In genomic region chr6:108187519-108187918, GRCh38 we compare ENCODE assay signal across 38 cellular contexts. TPM values are rescaled to one million over a fixed set of nuclear protein-coding genes. Genes with fewer than 3 reads are reported as not detected.
"Had no signal": no experiment of that assay in that cellular context is flagged by ENCODE, and none has a peak within 500 bp of the region (broad histone marks: within the 10 kb centered on the region; RNA-seq: fewer than 3 reads in every experiment).

No MANE protein-coding gene starts in this region.

- H3K9me3 Mint-ChIP-seq: activated B cell treated with CpG ODN at 0.5 μM for 24 hours; activated naive CD4-positive, alpha-beta T cell treated with anti-CD3 and anti-CD28 coated beads for 36 hours; activated naive CD4-positive, alpha-beta T cell treated with anti-CD3 and anti-CD28 coated beads, Interleukin-2, amount 50 U/mL, for 24 hours; activated naive CD8-positive, alpha-beta T cell treated with anti-CD3 and anti-CD28 coated beads for 36 hours; activated naive CD8-positive, alpha-beta T cell treated with anti-CD3 and anti-CD28 coated beads, Interleukin-2, amount 50 U/mL, for 24 hours; activated T-helper 1 cell treated with anti-CD3 and anti-CD28 coated beads, Interleukin-12 subunit alpha, Interleukin-12 subunit beta, Interleukin-2, Interleukin-4 antibody, amounts not matched to agents 30 ng/mL and 10 ng/mL and 1 ng/mL, durations not matched to agents 14 hours and 24 hours and 36 hours; activated T-helper 2 cell treated with anti-CD3 and anti-CD28 coated beads, Interferon-gamma antibody, Interleukin-2, Interleukin-4, amounts not matched to agents 10 μg/mL and 5 μg/mL and 100 μg/mL, durations not matched to agents 14 hours and 24 hours and 36 hours; effector memory CD8-positive, alpha-beta T cell; T-helper 1 cell treated with Interleukin-12 subunit alpha and Interleukin-12 subunit beta and Interleukin-4 antibody, amounts not matched to agents 30 μg/mL and 1 μg/mL, for 36 hours; T-helper 2 cell treated with Interferon-gamma antibody and Interleukin-4, amounts not matched to agents 5 μg/mL and 100 μg/mL, for 36 hours had no signal

- ATAC-seq: activated CD4-positive, CD25-positive, alpha-beta regulatory T cell treated with anti-CD3 and anti-CD28 coated beads, Interleukin-2, amount 50 U/mL, for 24 hours; activated naive CD8-positive, alpha-beta T cell treated with anti-CD3 and anti-CD28 coated beads, Interleukin-2, amount 50 U/mL, for 24 hours; body of pancreas; effector memory CD8-positive, alpha-beta T cell; gastroesophageal sphincter; T-cell had no signal

- H3K36me3 Mint-ChIP-seq: activated naive CD4-positive, alpha-beta T cell treated with anti-CD3 and anti-CD28 coated beads, Interleukin-2, amount 50 U/mL, for 24 hours; activated naive CD8-positive, alpha-beta T cell treated with anti-CD3 and anti-CD28 coated beads for 36 hours; T-cell had no signal

- H3K36me3 ChIP-seq: adrenal gland, esophagus muscularis mucosa, gastroesophageal sphincter, WERI-Rb-1 had no signal

- H3K4me1 Mint-ChIP-seq: activated B cell treated with CpG ODN at 0.5 μM for 24 hours; activated naive CD4-positive, alpha-beta T cell treated with anti-CD3 and anti-CD28 coated beads, Interleukin-2, amount 50 U/mL, for 24 hours; activated naive CD8-positive, alpha-beta T cell treated with anti-CD3 and anti-CD28 coated beads for 36 hours; activated naive CD8-positive, alpha-beta T cell treated with anti-CD3 and anti-CD28 coated beads, Interleukin-2, amount 50 U/mL, for 24 hours; T-cell had no signal

- H3K9me3 ChIP-seq: adrenal gland, body of pancreas, esophagus muscularis mucosa, gastroesophageal sphincter had no signal

- H3K27ac Mint-ChIP-seq: activated B cell treated with CpG ODN at 0.5 μM for 24 hours; activated naive CD4-positive, alpha-beta T cell treated with anti-CD3 and anti-CD28 coated beads for 36 hours; activated naive CD4-positive, alpha-beta T cell treated with anti-CD3 and anti-CD28 coated beads, Interleukin-2, amount 50 U/mL, for 24 hours; activated naive CD8-positive, alpha-beta T cell treated with anti-CD3 and anti-CD28 coated beads for 36 hours; activated naive CD8-positive, alpha-beta T cell treated with anti-CD3 and anti-CD28 coated beads, Interleukin-2, amount 50 U/mL, for 24 hours; activated T-helper 1 cell treated with anti-CD3 and anti-CD28 coated beads, Interleukin-12 subunit alpha, Interleukin-12 subunit beta, Interleukin-2, Interleukin-4 antibody, amounts not matched to agents 30 ng/mL and 10 ng/mL and 1 ng/mL, durations not matched to agents 14 hours and 24 hours and 36 hours; activated T-helper 2 cell treated with anti-CD3 and anti-CD28 coated beads, Interferon-gamma antibody, Interleukin-2, Interleukin-4, amounts not matched to agents 10 μg/mL and 5 μg/mL and 100 μg/mL, durations not matched to agents 14 hours and 24 hours and 36 hours; effector memory CD8-positive, alpha-beta T cell; T-cell; T-helper 1 cell treated with Interleukin-12 subunit alpha and Interleukin-12 subunit beta and Interleukin-4 antibody, amounts not matched to agents 30 μg/mL and 1 μg/mL, for 36 hours; T-helper 2 cell treated with Interferon-gamma antibody and Interleukin-4, amounts not matched to agents 5 μg/mL and 100 μg/mL, for 36 hours had no signal

- H3K4me3 ChIP-seq: adrenal gland, body of pancreas, esophagus muscularis mucosa, gastroesophageal sphincter had no signal

- H3K27ac ChIP-seq: adrenal gland, body of pancreas, esophagus muscularis mucosa, gastroesophageal sphincter, WERI-Rb-1 had no signal

- H3K27me3 ChIP-seq: adrenal gland, body of pancreas had no signal

- DNase-seq: activated B cell treated with CpG ODN at 0.5 μM for 24 hours; activated CD4-positive, alpha-beta T cell treated with anti-CD3 and anti-CD28 coated beads for 48 hours; activated CD4-positive, alpha-beta T cell treated with anti-CD3 and anti-CD28 coated beads, Interleukin-2, amount 50 U/mL, for 1 hour; activated CD4-positive, alpha-beta T cell treated with anti-CD3 and anti-CD28 coated beads, Interleukin-2, amount 50 U/mL, for 48 hours; activated CD8-positive, alpha-beta memory T cell treated with anti-CD3 and anti-CD28 coated beads, Interleukin-2, amount 50 U/mL, for 4 hours; activated effector memory CD4-positive, alpha-beta T cell treated with anti-CD3 and anti-CD28 coated beads, Interleukin-2, amount 50 U/mL, for 16 hours; activated naive CD4-positive, alpha-beta T cell treated with anti-CD3 and anti-CD28 coated beads for 36 hours; activated naive CD8-positive, alpha-beta T cell treated with anti-CD3 and anti-CD28 coated beads for 36 hours; activated naive CD8-positive, alpha-beta T cell treated with anti-CD3 and anti-CD28 coated beads, Interleukin-2, amount 50 U/mL, for 24 hours; activated T-cell treated with anti-CD3 and anti-CD28 coated beads, Interleukin-2, amount 50 U/mL, for 1 hour; activated T-cell treated with anti-CD3 and anti-CD28 coated beads, Interleukin-2, amount 50 U/mL, for 48 hours; adrenal gland; amygdala; aorta; body of pancreas; caudate nucleus; cortex of kidney; dermis blood vessel endothelial cell; effector CD4-positive, alpha-beta T cell; effector memory CD8-positive, alpha-beta T cell; erythroblast; foreskin melanocyte; SW 1271; T-cell; T1000; WERI-Rb-1 had no signal

- H3K4me3 Mint-ChIP-seq: activated B cell treated with CpG ODN at 0.5 μM for 24 hours; activated naive CD4-positive, alpha-beta T cell treated with anti-CD3 and anti-CD28 coated beads for 36 hours; activated naive CD4-positive, alpha-beta T cell treated with anti-CD3 and anti-CD28 coated beads, Interleukin-2, amount 50 U/mL, for 24 hours; activated naive CD8-positive, alpha-beta T cell treated with anti-CD3 and anti-CD28 coated beads for 36 hours; activated naive CD8-positive, alpha-beta T cell treated with anti-CD3 and anti-CD28 coated beads, Interleukin-2, amount 50 U/mL, for 24 hours; activated T-helper 1 cell treated with anti-CD3 and anti-CD28 coated beads, Interleukin-12 subunit alpha, Interleukin-12 subunit beta, Interleukin-2, Interleukin-4 antibody, amounts not matched to agents 30 ng/mL and 10 ng/mL and 1 ng/mL, durations not matched to agents 14 hours and 24 hours and 36 hours; effector memory CD8-positive, alpha-beta T cell; T-cell; T-helper 1 cell treated with Interleukin-12 subunit alpha and Interleukin-12 subunit beta and Interleukin-4 antibody, amounts not matched to agents 30 μg/mL and 1 μg/mL, for 36 hours; T-helper 2 cell treated with Interferon-gamma antibody and Interleukin-4, amounts not matched to agents 5 μg/mL and 100 μg/mL, for 36 hours had no signal

- H3K4me1 ChIP-seq: adrenal gland, body of pancreas, esophagus muscularis mucosa, gastroesophageal sphincter had no signal

RNA-seq across cellular contexts. Expression of gene NR2E1, which starts 21.7 kb away (rescaled TPM):
- total RNA-seq: activated B cell treated with CpG ODN at 0.5 μM for 24 hours; activated naive CD4-positive, alpha-beta T cell treated with anti-CD3 and anti-CD28 coated beads for 36 hours; activated naive CD8-positive, alpha-beta T cell treated with anti-CD3 and anti-CD28 coated beads for 36 hours; activated T-helper 1 cell treated with anti-CD3 and anti-CD28 coated beads, Interleukin-12 subunit alpha, Interleukin-12 subunit beta, Interleukin-2, Interleukin-4 antibody, amounts not matched to agents 30 ng/mL and 10 ng/mL and 1 ng/mL, durations not matched to agents 14 hours and 24 hours and 36 hours; activated T-helper 2 cell treated with anti-CD3 and anti-CD28 coated beads, Interferon-gamma antibody, Interleukin-2, Interleukin-4, amounts not matched to agents 10 μg/mL and 5 μg/mL and 100 μg/mL, durations not matched to agents 14 hours and 24 hours and 36 hours; aorta; body of pancreas; chondrocyte; dermis blood vessel endothelial cell; esophagus muscularis mucosa; fibroblast of lung; fibroblast of villous mesenchyme; gastroesophageal sphincter; glomerular endothelial cell; T-cell had no signal
